8 cellular contexts compared by ENCODE assay signal in genomic region chr7:39453743-39454355, GRCh38.
DNase-seq lines count a peak whose midpoint lies in the region; ATAC-seq, FAIRE-seq and TF ChIP-seq lines count a peak whose summit lies in the region.

No MANE protein-coding gene starts in this region.

- no peaks in the 10 kb centered on the region for H3K79me2 ChIP-seq in keratinocyte (ENCODE audit: control insufficient read depth, insufficient read depth, low read length)

- TF ChIP-seq POLR2A in gastrocnemius medialis (IDR thresholded peaks at IDR 0.05) = no peak

- no peak overlapping the region for H3K9ac ChIP-seq in keratinocyte (ENCODE audit: control insufficient read depth, extremely low read depth, insufficient read depth, low read length)

- H3K4me1 Mint-ChIP-seq in activated naive CD4-positive, alpha-beta T cell treated with anti-CD3 and anti-CD28 coated beads, Interleukin-2, amount 10 ng/mL, durations not matched to agents 7 days and 5 days = no peaks in the 10 kb centered on the region

- no peaks in the 10 kb centered on the region for H4K20me1 ChIP-seq in keratinocyte (ENCODE audit: control insufficient read depth, extremely low read depth, insufficient read depth, low read length)

- CTCF ChIA-PET in activated naive CD4-positive, alpha-beta T cell treated with anti-CD3 and anti-CD28 coated beads, Interleukin-2, amount 10 ng/mL, durations not matched to agents 7 days and 5 days (lab: Charles Lee) = interaction anchor here (0.6 to 4.0 kb wide), 22 partner anchors 9 to 717 kb away, joined by 3 to 28 read pairs (median 4); no protein-coding TSS in a partner anchor

- H3K27ac Mint-ChIP-seq in activated naive CD4-positive, alpha-beta T cell treated with anti-CD3 and anti-CD28 coated beads, Interleukin-2, amount 10 ng/mL, durations not matched to agents 7 days and 5 days = no peak overlapping the region

- H3K36me3 ChIP-seq in keratinocyte (ENCODE audit: control insufficient read depth in 2 of 2, extremely low read depth in 1 of 2, insufficient read depth in 2 of 2, low read length in 2 of 2) (no peaks in the 10 kb centered on the region), gastrocnemius medialis (no peaks in the 10 kb centered on the region)

- no peak overlapping the region for H2AFZ ChIP-seq in keratinocyte (ENCODE audit: control insufficient read depth, low read length)

- ATAC-seq in GM19328 (IDR thresholded peaks at IDR 0.05; ENCODE audit: unreplicated experiment) (peak; percentile 61), HG03432 (IDR thresholded peaks at IDR 0.05; ENCODE audit: unreplicated experiment) (peak; percentile 89), gastrocnemius medialis (no peak)

- no peak for FAIRE-seq in RCC 7860 (lab: Jason Lieb, UNC)
- FAIRE-seq in keratinocyte (lab: Jason Lieb, UNC) = peak; percentile 75

- in situ Hi-C loops in gastrocnemius medialis (cut with MboI; ENCODE audit: low sequenced_read_pairs in 4 of 4) = loop anchor here in 2 of 4 donors (25.0 kb wide), 2 partner anchors 517 to 642 kb away; no protein-coding TSS in a partner anchor

- dilution Hi-C loops in keratinocyte (cut with MboI; ENCODE audit: extremely low pct_ligation_motif_present, low sequenced_read_pairs) = no loop called here

- no peak overlapping the region for H3K4me3 Mint-ChIP-seq in activated naive CD4-positive, alpha-beta T cell treated with anti-CD3 and anti-CD28 coated beads, Interleukin-2, amount 10 ng/mL, durations not matched to agents 7 days and 5 days

- H3K36me3 Mint-ChIP-seq in activated naive CD4-positive, alpha-beta T cell treated with anti-CD3 and anti-CD28 coated beads, Interleukin-2, amount 10 ng/mL, durations not matched to agents 7 days and 5 days = no peaks in the 10 kb centered on the region

- no peaks in the 10 kb centered on the region for H3K9me1 ChIP-seq in keratinocyte (ENCODE audit: control insufficient read depth, extremely low read depth, insufficient read depth, low read length)

- H3K27ac ChIP-seq in keratinocyte (ENCODE audit: control insufficient read depth, insufficient read depth, low read length) = no peak overlapping the region
- H3K27ac ChIP-seq in gastrocnemius medialis = no peak overlapping the region

- no peaks in the 10 kb centered on the region for H3K27me3 ChIP-seq in keratinocyte (ENCODE audit: control insufficient read depth, extremely low read depth, insufficient read depth, low read length)
- no peaks in the 10 kb centered on the region for H3K27me3 ChIP-seq in gastrocnemius medialis

- TF ChIP-seq CTCF in keratinocyte (optimal IDR thresholded peaks at IDR 0.05 in 1 of 3, IDR thresholded peaks at IDR 0.05 in 1 of 3, conservative IDR thresholded peaks at IDR 0.05 in 1 of 3; ENCODE audit: extremely low read depth in 1 of 3, insufficient read depth in 2 of 3, low read length in 3 of 3) = peak; percentile 83 to 88 (median 85)
- peak in 2 of 5 experiments; percentile 16 to 50 for TF ChIP-seq CTCF in gastrocnemius medialis (IDR thresholded peaks at IDR 0.05 in 4 of 5, conservative IDR thresholded peaks at IDR 0.05 in 1 of 5)

- H3K4me3 ChIP-seq in keratinocyte (ENCODE audit: control insufficient read depth in 2 of 3, extremely low read depth in 1 of 3, insufficient read depth in 2 of 3, low read depth in 1 of 3, low read length in 3 of 3) (no peak overlapping the region), gastrocnemius medialis (no peak overlapping the region)

- no peaks in the 10 kb centered on the region for H3K9me3 Mint-ChIP-seq in activated naive CD4-positive, alpha-beta T cell treated with anti-CD3 and anti-CD28 coated beads, Interleukin-2, amount 10 ng/mL, durations not matched to agents 7 days and 5 days

- intact Hi-C loops in gastrocnemius medialis (cut with DNase I; ENCODE audit: low total_unique reads) = no loop called here

- DNase-seq in DMS53 treated with DMSO at 0.1 percent for 48 hours (lab: John Stamatoyannopoulos, UW; ENCODE audit: unreplicated experiment) (peak; percentile 37), RCC 7860 (ENCODE audit: low spot score) (peak; percentile 29), keratinocyte (ENCODE audit: low read depth, low spot score) (peak; percentile 30), gastrocnemius medialis (no peak)
- peak; percentile 75 for DNase-seq in activated naive CD4-positive, alpha-beta T cell treated with anti-CD3 and anti-CD28 coated beads, Interleukin-2, amount 10 ng/mL, durations not matched to agents 7 days and 5 days
- peak; percentile 7 to 25 for DNase-seq in stimulated activated CD8-positive, alpha-beta memory T cell treated with anti-CD3 and anti-CD28 coated beads, Interleukin-2, amount 100 ng/mL, for 48 hours (ENCODE audit: low read depth in 2 of 2)

- peaks cover 23% of the 10 kb centered on the region for H3K27me3 Mint-ChIP-seq in activated naive CD4-positive, alpha-beta T cell treated with anti-CD3 and anti-CD28 coated beads, Interleukin-2, amount 10 ng/mL, durations not matched to agents 7 days and 5 days

- no peaks in the 10 kb centered on the region for H3K9me3 ChIP-seq in keratinocyte (ENCODE audit: control insufficient read depth, low read depth, low read length)
- no peaks in the 10 kb centered on the region for H3K9me3 ChIP-seq in gastrocnemius medialis

- no peak overlapping the region for H3K4me2 ChIP-seq in keratinocyte (ENCODE audit: control insufficient read depth, extremely low read depth, insufficient read depth, low read depth, low read length)

- no peaks in the 10 kb centered on the region for H3K4me1 ChIP-seq in keratinocyte (ENCODE audit: control insufficient read depth, extremely low read depth, insufficient read depth, low read length)
- H3K4me1 ChIP-seq in gastrocnemius medialis = no peaks in the 10 kb centered on the region

Comparison
In these comparisons a context has a peak if more than half of its experiments do, and no peak if none do; other contexts are left out.
1. DNase-seq: peak in DMS53 treated with DMSO at 0.1 percent for 48 hours (single experiment), RCC 7860 (single experiment), activated naive CD4-positive, alpha-beta T cell treated with anti-CD3 and anti-CD28 coated beads, Interleukin-2, amount 10 ng/mL, durations not matched to agents 7 days and 5 days (single experiment), keratinocyte (single experiment) and stimulated activated CD8-positive, alpha-beta memory T cell treated with anti-CD3 and anti-CD28 coated beads, Interleukin-2, amount 100 ng/mL, for 48 hours (2 of 2); none in gastrocnemius medialis (0 of 2).
2. ATAC-seq: peak in GM19328 (single experiment) and HG03432 (single experiment); none in gastrocnemius medialis (0 of 2).